4 cellular contexts compared by ENCODE assay signal in the genomic region with DNA sequence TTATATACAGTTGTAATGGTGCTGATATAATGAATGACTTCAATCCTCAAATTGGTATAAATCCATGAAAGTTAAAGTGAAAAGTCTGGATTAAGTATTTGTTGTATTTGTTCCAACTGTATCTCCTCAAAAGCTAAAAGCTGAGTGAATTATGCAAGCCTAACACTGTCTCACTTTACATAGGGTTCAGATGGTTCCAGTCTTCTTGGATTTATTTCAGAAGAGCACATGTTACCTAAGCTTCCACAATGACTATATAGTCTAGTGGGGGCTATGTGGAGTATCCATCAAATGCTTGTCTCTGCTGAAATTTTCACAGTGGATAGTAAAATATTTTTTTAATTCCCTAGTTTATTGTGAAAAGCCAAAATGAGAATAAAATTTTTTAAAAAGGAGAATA.
"Had no signal": no experiment of that assay in that cellular context is flagged by ENCODE, and none has a peak within 500 bp of the region (broad histone marks: within the 10 kb centered on the region; RNA-seq: fewer than 3 reads in every experiment).

No MANE protein-coding gene starts in this region.

- ATAC-seq: K562 had no signal

- H3K4me3 ChIP-seq: K562 had no signal

- H3K27ac ChIP-seq: HL-60 had no signal

- DNase-seq: IMR-90, KBM-7 had no signal
